Comparison of ENCODE assay signal across 20 cellular contexts in the genomic region with DNA sequence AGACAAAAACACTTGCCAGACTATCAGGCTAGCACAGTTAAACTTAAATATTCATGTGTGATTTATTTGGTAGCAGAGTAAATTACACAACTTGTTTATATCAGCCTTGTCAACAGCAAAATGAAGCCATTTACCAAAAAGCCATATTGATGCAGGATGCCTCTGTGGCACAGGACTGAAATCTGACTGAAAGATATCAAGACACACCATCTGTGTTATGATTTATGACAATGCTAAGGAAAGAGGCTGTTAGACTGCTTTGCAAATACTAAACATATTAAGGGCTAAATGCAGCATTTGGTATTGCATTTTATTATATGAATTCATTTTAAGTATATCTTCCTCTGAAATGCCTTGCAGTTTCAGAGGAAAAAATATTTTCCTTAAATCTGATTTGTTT.
"Had no signal": no experiment of that assay in that cellular context is flagged by ENCODE, and none has a peak within 500 bp of the region (broad histone marks: within the 10 kb centered on the region; RNA-seq: fewer than 3 reads in every experiment).

No MANE protein-coding gene starts in this region.

- H3K27ac ChIP-seq: KMS-11, RWPE1 had no signal

- ATAC-seq: HepG2, Panc1, PC-3, T-cell had no signal

- FAIRE-seq: HepG2 had no signal

- H3K4me2 ChIP-seq: KMS-11 had no signal

- H3K9ac ChIP-seq: KMS-11 had no signal

- DNase-seq: IMR-90, Kasumi-1, MV-4-11, NCI-H1048, NCI-H1105, NCI-H1436 treated with DMSO at 0.1 percent for 48 hours, NCI-H187, NCI-H2029, NCI-H2081 treated with DMSO at 0.1 percent for 48 hours, NCI-H345, NCI-H446 treated with DMSO at 0.1 percent for 48 hours, NCI-H510A treated with DMSO at 0.1 percent for 48 hours, NCI-H82, PC-3, SHP77, T-cell had no signal
